ENCODE assay signal across 1 cellular context in genomic region chr4:86919824-86920223, GRCh38.
A peak's percentile ranks its signal among the peaks of the same experiment; 100 is the strongest.
TF ChIP-seq lines count a peak whose summit lies in the region.

No MANE protein-coding gene starts in this region.

TF ChIP-seq in K562, 482 proteins besides CTCF, POLR2A, EP300 and RAD21:
- TF ChIP-seq DPF2 (IDR thresholded peaks at IDR 0.05) (peak; percentile 16; the same call in 1 of the 2 replicates), ARID1B (IDR thresholded peaks at IDR 0.05) (0 out of 2 replicates have a peak, but pooled peaks have one; percentile 14), TEAD1 (CRISPR knock-in tag; IDR thresholded peaks at IDR 0.05) (peak in 1 of 2 experiments; percentile 48; a peak in 1 of 4 replicates), TEAD4 (IDR thresholded peaks at IDR 0.05; ENCODE audit: low read length) (peak; percentile 10; the same call in 1 of the 2 replicates), TEAD4 (CRISPR knock-in tag; IDR thresholded peaks at IDR 0.05; ENCODE audit: borderline replicate concordance) (no peak), NFE2 (IDR thresholded peaks at IDR 0.05; ENCODE audit: low read depth) (peak; percentile 39; the same call in 1 of the 2 replicates), CEBPG (CRISPR knock-in tag; IDR thresholded peaks at IDR 0.05) (no peak), CEBPG (tag; conservative IDR thresholded peaks at IDR 0.05 in 1 of 2, IDR thresholded peaks at IDR 0.05 in 1 of 2) (peak in 1 of 2 experiments; percentile 56; a peak in 2 of 4 replicates), PYGO2 (tag; IDR thresholded peaks at IDR 0.05) (no peak)
- TF ChIP-seq, protein P1, sequence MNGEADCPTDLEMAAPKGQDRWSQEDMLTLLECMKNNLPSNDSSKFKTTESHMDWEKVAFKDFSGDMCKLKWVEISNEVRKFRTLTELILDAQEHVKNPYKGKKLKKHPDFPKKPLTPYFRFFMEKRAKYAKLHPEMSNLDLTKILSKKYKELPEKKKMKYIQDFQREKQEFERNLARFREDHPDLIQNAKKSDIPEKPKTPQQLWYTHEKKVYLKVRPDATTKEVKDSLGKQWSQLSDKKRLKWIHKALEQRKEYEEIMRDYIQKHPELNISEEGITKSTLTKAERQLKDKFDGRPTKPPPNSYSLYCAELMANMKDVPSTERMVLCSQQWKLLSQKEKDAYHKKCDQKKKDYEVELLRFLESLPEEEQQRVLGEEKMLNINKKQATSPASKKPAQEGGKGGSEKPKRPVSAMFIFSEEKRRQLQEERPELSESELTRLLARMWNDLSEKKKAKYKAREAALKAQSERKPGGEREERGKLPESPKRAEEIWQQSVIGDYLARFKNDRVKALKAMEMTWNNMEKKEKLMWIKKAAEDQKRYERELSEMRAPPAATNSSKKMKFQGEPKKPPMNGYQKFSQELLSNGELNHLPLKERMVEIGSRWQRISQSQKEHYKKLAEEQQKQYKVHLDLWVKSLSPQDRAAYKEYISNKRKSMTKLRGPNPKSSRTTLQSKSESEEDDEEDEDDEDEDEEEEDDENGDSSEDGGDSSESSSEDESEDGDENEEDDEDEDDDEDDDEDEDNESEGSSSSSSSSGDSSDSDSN (IDR thresholded peaks at IDR 0.05; ENCODE audit: borderline replicate concordance in 1 of 2, low read depth in 2 of 2, low read length in 2 of 2): no peak
